ENCODE assay signal across 8 cellular contexts in the genomic region with DNA sequence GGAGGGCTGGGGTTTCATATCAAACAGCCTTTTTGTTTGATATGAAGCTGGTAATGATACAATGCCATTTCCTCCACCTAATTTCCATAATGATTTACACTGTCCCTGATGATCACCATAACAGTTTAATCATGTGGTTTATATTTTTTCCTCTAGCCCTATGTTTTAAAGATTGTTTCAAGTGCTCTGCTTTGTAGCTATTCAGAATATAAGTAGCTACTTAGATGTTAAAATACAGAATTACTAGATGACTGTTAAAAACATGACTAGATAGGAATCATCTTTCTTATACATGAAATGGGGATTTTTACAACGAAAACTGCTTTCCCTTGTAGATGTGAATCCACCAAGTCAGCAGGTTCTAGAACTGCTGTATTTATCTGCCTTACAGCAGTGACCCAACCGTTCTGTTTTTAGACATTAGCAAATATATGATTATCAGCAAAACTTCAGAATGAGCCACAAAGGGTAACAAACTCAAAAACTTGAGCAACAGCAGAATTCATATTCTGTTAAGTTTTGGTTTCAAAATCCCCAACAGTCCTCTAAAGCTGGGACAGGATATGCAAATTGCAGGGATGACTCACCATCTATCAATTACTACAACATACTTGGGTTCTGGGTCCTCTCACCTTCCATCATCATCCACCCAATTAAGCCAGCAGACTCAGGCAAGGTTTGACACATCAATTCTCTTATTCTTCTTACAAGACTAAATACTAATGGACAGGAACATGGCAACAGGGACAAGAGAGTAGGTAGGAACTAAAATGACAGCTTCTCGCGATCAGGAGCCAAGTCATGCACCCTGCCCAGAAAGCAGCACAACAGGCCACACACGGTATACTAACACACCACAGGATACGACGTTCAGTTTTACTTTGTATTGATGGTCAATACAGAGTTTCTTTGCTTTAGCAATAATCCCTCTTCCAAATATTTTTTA.
DNase-seq lines count a peak whose midpoint lies in the region; ATAC-seq lines count a peak whose summit lies in the region.

No MANE protein-coding gene starts in this region.

- H4K8ac ChIP-seq in mesenchymal stem cell (ENCODE audit: low read length), result no peak overlapping the region

- peak overlapping the region; percentile 23 for H2AK5ac ChIP-seq in mesenchymal stem cell (ENCODE audit: low read length, severe bottlenecking)

- no peaks in the 10 kb centered on the region for H3K27me3 Mint-ChIP-seq in activated T-cell treated with anti-CD3 and anti-CD28 coated beads, Interleukin-2, amount 50 U/mL, for 4 hours (ENCODE audit: low read depth)

- no peak overlapping the region for H2AFZ ChIP-seq in mesenchymal stem cell (ENCODE audit: low read depth, low read length)

- H3K27ac ChIP-seq in caudate nucleus (ENCODE audit: low read depth, low read length) (peak overlapping the region; percentile 91), mesenchymal stem cell (ENCODE audit: low read length, poor library complexity, severe bottlenecking) (no peak overlapping the region)

- H3K4me2 ChIP-seq in mesenchymal stem cell (ENCODE audit: low read length, poor library complexity, severe bottlenecking), result no peak overlapping the region

- H4K91ac ChIP-seq in mesenchymal stem cell (ENCODE audit: low read length), result no peak overlapping the region

- no peak overlapping the region for H2BK12ac ChIP-seq in mesenchymal stem cell (ENCODE audit: low read length in 2 of 2)

- no peaks in the 10 kb centered on the region for H3K9me3 ChIP-seq in mesenchymal stem cell (ENCODE audit: control insufficient read depth, low read length)

- H2BK120ac ChIP-seq in mesenchymal stem cell (ENCODE audit: low read depth, low read length), result no peak overlapping the region

- ATAC-seq in activated T-cell treated with anti-CD3 and anti-CD28 coated beads, Interleukin-2, amount 50 U/mL, for 4 hours, result peak; percentile 76 to 78
- peak; percentile 86 for ATAC-seq in HG02678 (IDR thresholded peaks at IDR 0.05; ENCODE audit: unreplicated experiment)

- H3K4me1 Mint-ChIP-seq in activated T-cell treated with anti-CD3 and anti-CD28 coated beads, Interleukin-2, amount 50 U/mL, for 4 hours (ENCODE audit: low read depth), result peaks cover 94% of the 10 kb centered on the region

- peak overlapping the region; percentile 29 to 37 for H3K18ac ChIP-seq in mesenchymal stem cell (ENCODE audit: low read depth in 1 of 2, low read length in 2 of 2)

- H3K36me3 Mint-ChIP-seq in activated T-cell treated with anti-CD3 and anti-CD28 coated beads, Interleukin-2, amount 50 U/mL, for 4 hours (ENCODE audit: insufficient read depth), result peaks cover 15% of the 10 kb centered on the region

- H3K4me1 ChIP-seq in mesenchymal stem cell (ENCODE audit: control insufficient read depth, insufficient read depth, low read depth, low read length), result peaks cover 9% of the 10 kb centered on the region

- H3K4ac ChIP-seq in mesenchymal stem cell (ENCODE audit: low read depth in 1 of 2, low read length in 2 of 2), result no peak overlapping the region

- no peak overlapping the region for H3K14ac ChIP-seq in mesenchymal stem cell (ENCODE audit: low read length in 2 of 2)

- no peaks in the 10 kb centered on the region for H3K36me3 ChIP-seq in mesenchymal stem cell (ENCODE audit: control insufficient read depth in 1 of 2, insufficient read depth in 2 of 2, low read depth in 1 of 2, low read length in 2 of 2)

- H3K9me3 Mint-ChIP-seq in activated T-cell treated with anti-CD3 and anti-CD28 coated beads, Interleukin-2, amount 50 U/mL, for 4 hours, result peaks cover 4% of the 10 kb centered on the region

- peak overlapping the region; percentile 38 for H3K9ac ChIP-seq in mesenchymal stem cell (ENCODE audit: low read length)

- H3K79me1 ChIP-seq in mesenchymal stem cell (replicated peaks; ENCODE audit: low read length, poor library complexity, severe bottlenecking), result peaks cover 12% of the 10 kb centered on the region

- no peak overlapping the region for H2BK5ac ChIP-seq in mesenchymal stem cell (ENCODE audit: low read depth, low read length, poor library complexity, severe bottlenecking)

- peak overlapping the region; percentile 70 for H3K4me3 Mint-ChIP-seq in activated T-cell treated with anti-CD3 and anti-CD28 coated beads, Interleukin-2, amount 50 U/mL, for 4 hours

- DNase-seq in activated T-cell treated with anti-CD3 and anti-CD28 coated beads, Interleukin-2, amount 50 U/mL, for 4 hours, result peak; percentile 24
- no peak for DNase-seq in activated T-cell treated with anti-CD3 and anti-CD28 coated beads, Interleukin-2, amount 50 U/mL, for 1 hour
- peak; percentile 70 to 83 for DNase-seq in NOMO-1 (lab: John Stamatoyannopoulos, UW; ENCODE audit: unreplicated experiment in 2 of 2)
- no peak for DNase-seq in caudate nucleus (lab: John Stamatoyannopoulos, UW)
- DNase-seq in mesenchymal stem cell, result peak; percentile 87
- no peak for DNase-seq in cerebellar cortex (ENCODE audit: low spot score)
- DNase-seq in COR-L47 (lab: John Stamatoyannopoulos, UW), result no peak

- H3K23ac ChIP-seq in mesenchymal stem cell (ENCODE audit: low read length in 2 of 2), result no peak overlapping the region

- no peaks in the 10 kb centered on the region for H3K27me3 ChIP-seq in mesenchymal stem cell (ENCODE audit: control insufficient read depth in 1 of 2, insufficient read depth in 1 of 2, low read length in 2 of 2)

- 85% methylated on average over 6 of the region's 7 CpGs for WGBS in mesenchymal stem cell

- H2BK15ac ChIP-seq in mesenchymal stem cell (ENCODE audit: low read depth, poor library complexity, severe bottlenecking), result no peak overlapping the region

- H3K4me3 ChIP-seq in mesenchymal stem cell (ENCODE audit: insufficient read depth in 1 of 2, low read depth in 1 of 2, low read length in 2 of 2), result peak overlapping the region in 1 of 2 experiments; percentile 18

Comparison
In these comparisons a context has a peak if more than half of its experiments do, and no peak if none do; other contexts are left out.
1. DNase-seq: peak in activated T-cell treated with anti-CD3 and anti-CD28 coated beads, Interleukin-2, amount 50 U/mL, for 4 hours (single experiment), NOMO-1 (2 of 2) and mesenchymal stem cell (single experiment); none in activated T-cell treated with anti-CD3 and anti-CD28 coated beads, Interleukin-2, amount 50 U/mL, for 1 hour (single experiment), caudate nucleus (0 of 61), cerebellar cortex (single experiment) and COR-L47 (single experiment).